23 cellular contexts compared by ENCODE assay signal in genomic region chr4:186630128-186630527, GRCh38.
"Had no signal": no experiment of that assay in that cellular context is flagged by ENCODE, and none has a peak within 500 bp of the region (broad histone marks: within the 10 kb centered on the region; RNA-seq: fewer than 3 reads in every experiment).

No MANE protein-coding gene starts in this region.

- H3K27ac ChIP-seq: HL-60, KMS-11 had no signal

- H3K9me3 ChIP-seq: SK-N-SH had no signal

- DNase-seq: IMR-90, MV-4-11, NCI-H1048, NCI-H1105, NCI-H1417, NCI-H1436 treated with DMSO at 0.1 percent for 48 hours, NCI-H1694 treated with DMSO at 0.1 percent for 48 hours, NCI-H1930, NCI-H2081, NCI-H2107, NCI-H2227 treated with DMSO at 0.1 percent for 48 hours, NCI-H510A, NCI-H524 treated with DMSO at 0.1 percent for 48 hours, NCI-H69, NCI-H774, RPMI8226, SHP77, SK-N-SH, SW 1271 had no signal

- FAIRE-seq: HTR-8/SVneo, RCC 7860 had no signal

- H3K9ac ChIP-seq: KMS-11, SK-N-SH had no signal

- H3K4me2 ChIP-seq: KMS-11, SK-N-SH had no signal
